ENCODE assay signal across 1 cellular context in genomic region chr5:18333841-18334240, GRCh38.
TF ChIP-seq lines count a peak whose summit lies in the region.

No MANE protein-coding gene starts in this region.

TF ChIP-seq in GM23338, 12 proteins besides CTCF, POLR2A, EP300 and RAD21 (continued from another document):
- TF ChIP-seq ZNF462 (CRISPR knock-in tag; IDR thresholded peaks at IDR 0.05) (no peak), ETS1 (IDR thresholded peaks at IDR 0.05) (no peak), STAT1 (IDR thresholded peaks at IDR 0.05; ENCODE audit: unreplicated experiment) (no peak), EZH2phosphoT487 (IDR thresholded peaks at IDR 0.05; ENCODE audit: unreplicated experiment) (no peak), JUNB (IDR thresholded peaks at IDR 0.05; ENCODE audit: unreplicated experiment) (no peak), CREB1 (CRISPR knock-in tag; IDR thresholded peaks at IDR 0.05; ENCODE audit: low read depth) (no peak), POLR2AphosphoS5 (IDR thresholded peaks at IDR 0.05; ENCODE audit: low read depth) (no peak), EZH2 (IDR thresholded peaks at IDR 0.05; ENCODE audit: low read depth, unreplicated experiment) (no peak), ZNF114 (CRISPR knock-in tag; IDR thresholded peaks at IDR 0.05) (no peak), ZNF331 (CRISPR knock-in tag; IDR thresholded peaks at IDR 0.05; ENCODE audit: low read depth) (no peak), NANOG (IDR thresholded peaks at IDR 0.05; ENCODE audit: borderline replicate concordance) (no peak)
